24 cellular contexts compared by ENCODE assay signal in the genomic region with DNA sequence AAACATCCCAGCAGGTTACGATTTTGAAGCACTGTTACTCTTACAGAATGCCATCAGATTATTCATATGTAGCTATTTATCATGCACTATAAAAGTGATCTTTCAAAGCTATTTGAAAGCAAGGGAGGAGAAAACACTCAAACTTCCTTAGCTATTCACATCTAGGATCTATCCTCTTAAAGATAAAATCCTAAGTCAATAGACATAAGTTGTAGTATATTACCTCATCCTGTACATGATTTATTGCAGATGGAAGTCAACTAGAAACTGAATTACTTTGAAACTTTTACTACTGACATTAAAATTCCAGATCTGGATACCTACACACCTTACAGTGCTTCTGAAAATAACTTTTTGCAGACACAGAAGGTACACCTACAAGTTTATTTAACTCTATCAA.
"Had no signal": no experiment of that assay in that cellular context is flagged by ENCODE, and none has a peak within 500 bp of the region (broad histone marks: within the 10 kb centered on the region; RNA-seq: fewer than 3 reads in every experiment).

No MANE protein-coding gene starts in this region.

- H3K27ac Mint-ChIP-seq: activated CD4-positive, alpha-beta T cell treated with anti-CD3 and anti-CD28 coated beads for 36 hours; activated naive CD4-positive, alpha-beta T cell treated with anti-CD3 and anti-CD28 coated beads, Interleukin-2, amount 50 U/mL, for 72 hours; activated T-cell treated with anti-CD3 and anti-CD28 coated beads, Interleukin-2, amount 50 U/mL, for 24 hours; activated T-helper 17 cell treated with anti-CD3 and anti-CD28 coated beads, Interleukin-2, amount 50 U/mL, for 72 hours; naive thymus-derived CD8-positive, alpha-beta T cell; neural progenitor cell; stimulated activated naive B cell treated with anti-CD40 and anti-IgM and Interleukin-4, amounts not matched to agents 10 μg/mL and 1 μg/mL and 100 μg/mL, for 72 hours; WTC11 had no signal

- FAIRE-seq: colon had no signal

- H3K9me3 ChIP-seq: left lung, testis, vagina had no signal

- H3K36me3 ChIP-seq: left lung, neural progenitor cell, vagina had no signal

- H3K27ac ChIP-seq: foreskin keratinocyte, left lung, neural progenitor cell, testis, vagina had no signal

- ATAC-seq: activated CD4-positive, alpha-beta T cell treated with anti-CD3 and anti-CD28 coated beads for 36 hours; activated naive CD4-positive, alpha-beta T cell treated with anti-CD3 and anti-CD28 coated beads, Interleukin-2, amount 50 U/mL, for 72 hours; activated T-helper 17 cell treated with anti-CD3 and anti-CD28 coated beads, Interleukin-2, amount 50 U/mL, for 72 hours; left lung; naive thymus-derived CD8-positive, alpha-beta T cell; stimulated activated naive B cell treated with anti-CD40 and anti-IgM and Interleukin-4, amounts not matched to agents 10 μg/mL and 1 μg/mL and 100 μg/mL, for 72 hours; WTC11 had no signal

- H3K4me3 Mint-ChIP-seq: activated CD4-positive, alpha-beta T cell treated with anti-CD3 and anti-CD28 coated beads for 36 hours; activated T-cell treated with anti-CD3 and anti-CD28 coated beads, Interleukin-2, amount 50 U/mL, for 24 hours; activated T-helper 17 cell treated with anti-CD3 and anti-CD28 coated beads, Interleukin-2, amount 50 U/mL, for 72 hours; central memory CD8-positive, alpha-beta T cell; naive thymus-derived CD8-positive, alpha-beta T cell; neural progenitor cell; stimulated activated naive B cell treated with anti-CD40 and anti-IgM and Interleukin-4, amounts not matched to agents 10 μg/mL and 1 μg/mL and 100 μg/mL, for 72 hours; WTC11 had no signal

- H3K36me3 Mint-ChIP-seq: activated naive CD4-positive, alpha-beta T cell treated with anti-CD3 and anti-CD28 coated beads, Interleukin-2, amount 50 U/mL, for 72 hours; naive thymus-derived CD8-positive, alpha-beta T cell; neural progenitor cell; stimulated activated naive B cell treated with anti-CD40 and anti-IgM and Interleukin-4, amounts not matched to agents 10 μg/mL and 1 μg/mL and 100 μg/mL, for 72 hours; WTC11 had no signal

- DNase-seq: activated CD4-positive, alpha-beta T cell treated with anti-CD3 and anti-CD28 coated beads for 36 hours; activated CD4-positive, alpha-beta T cell treated with anti-CD3 and anti-CD28 coated beads, Interleukin-2, amount 50 U/mL, for 4 hours; activated CD8-positive, alpha-beta memory T cell treated with anti-CD3 and anti-CD28 coated beads for 24 hours; activated CD8-positive, alpha-beta memory T cell treated with anti-CD3 and anti-CD28 coated beads, Interleukin-2, amount 50 U/mL, for 4 hours; activated T-cell treated with anti-CD3 and anti-CD28 coated beads, Interleukin-2, amount 50 U/mL, for 24 hours; aorta; effector memory CD4-positive, alpha-beta T cell; foreskin keratinocyte; left lung; naive thymus-derived CD8-positive, alpha-beta T cell; posterior cingulate gyrus; stimulated activated CD4-positive, alpha-beta T cell treated with anti-CD3 and anti-CD28 coated beads, Interleukin-2, amount 100 ng/mL, for 48 hours; stimulated activated CD8-positive, alpha-beta memory T cell treated with anti-CD3 and anti-CD28 coated beads, Interleukin-4, amount 100 ng/mL, for 48 hours; stimulated activated naive B cell treated with anti-CD40 and anti-IgM and Interleukin-4, amounts not matched to agents 10 μg/mL and 1 μg/mL and 100 μg/mL, for 72 hours; testis; trophoblast cell had no signal

- H3K4me3 ChIP-seq: left lung, lung, neural progenitor cell, testis, vagina had no signal

- H3K9me3 Mint-ChIP-seq: activated naive CD4-positive, alpha-beta T cell treated with anti-CD3 and anti-CD28 coated beads, Interleukin-2, amount 50 U/mL, for 72 hours; activated T-cell treated with anti-CD3 and anti-CD28 coated beads, Interleukin-2, amount 50 U/mL, for 24 hours; activated T-helper 17 cell treated with anti-CD3 and anti-CD28 coated beads, Interleukin-2, amount 50 U/mL, for 72 hours; central memory CD8-positive, alpha-beta T cell; naive thymus-derived CD8-positive, alpha-beta T cell; neural progenitor cell; stimulated activated naive B cell treated with anti-CD40 and anti-IgM and Interleukin-4, amounts not matched to agents 10 μg/mL and 1 μg/mL and 100 μg/mL, for 72 hours; WTC11 had no signal

- H3K27me3 ChIP-seq: foreskin keratinocyte, left lung, neural progenitor cell, testis, vagina had no signal

- H3K4me1 Mint-ChIP-seq: activated CD4-positive, alpha-beta T cell treated with anti-CD3 and anti-CD28 coated beads for 36 hours; activated T-helper 17 cell treated with anti-CD3 and anti-CD28 coated beads, Interleukin-2, amount 50 U/mL, for 72 hours; central memory CD8-positive, alpha-beta T cell; naive thymus-derived CD8-positive, alpha-beta T cell; stimulated activated naive B cell treated with anti-CD40 and anti-IgM and Interleukin-4, amounts not matched to agents 10 μg/mL and 1 μg/mL and 100 μg/mL, for 72 hours had no signal
